Comparison of ENCODE assay signal across 11 cellular contexts in the genomic region with DNA sequence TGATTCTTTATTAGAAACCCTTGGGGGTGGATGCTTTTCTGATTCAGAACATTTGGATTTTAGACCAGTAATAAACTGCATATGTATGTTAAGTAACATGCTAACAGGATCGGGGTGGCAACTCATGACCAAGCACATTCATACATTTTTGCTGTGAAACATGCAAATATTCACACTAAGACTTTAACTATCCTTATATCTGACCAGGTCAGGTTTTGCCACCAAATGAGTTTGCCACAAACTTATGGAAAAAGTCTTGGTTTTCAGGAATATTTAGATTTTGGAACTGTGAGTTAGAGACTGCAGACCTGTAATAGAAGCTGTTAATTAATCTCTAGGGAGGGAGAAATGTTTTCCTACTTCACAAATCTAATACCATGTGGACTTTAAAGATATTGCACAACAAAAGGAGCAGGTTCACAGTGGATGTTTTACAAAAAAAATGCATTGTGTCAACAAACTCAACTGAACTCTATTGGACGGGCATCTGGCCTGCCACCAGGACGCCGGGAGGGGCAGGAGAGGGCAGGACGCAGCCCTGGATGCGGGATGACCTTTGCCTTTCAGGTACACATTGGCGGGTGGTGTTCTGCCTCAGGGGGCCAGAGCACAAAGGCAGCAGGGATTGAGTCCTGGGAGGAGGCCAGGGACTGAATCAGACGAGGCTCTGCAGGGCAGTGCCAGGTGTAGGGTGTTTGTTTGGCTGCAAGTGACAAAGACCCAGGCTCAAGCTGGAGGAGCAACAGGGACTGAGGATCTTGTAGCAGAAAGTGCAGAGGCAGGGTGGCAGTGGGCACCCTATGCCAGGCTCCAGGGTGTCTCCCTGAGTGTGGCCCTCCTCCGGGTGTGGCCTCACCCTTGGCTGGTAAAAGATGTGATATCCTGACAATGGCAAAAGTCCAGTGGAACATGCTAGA. TPM values are rescaled to one million over a fixed set of nuclear protein-coding genes. Genes with fewer than 3 reads are reported as not detected.
A peak's percentile ranks its signal among the peaks of the same experiment; 100 is the strongest.
DNase-seq lines count a peak whose midpoint lies in the region; ATAC-seq and TF ChIP-seq lines count a peak whose summit lies in the region.
"Had no signal": no experiment of that assay in that cellular context is flagged by ENCODE, and none has a peak within 500 bp of the region (broad histone marks: within the 10 kb centered on the region; RNA-seq: fewer than 3 reads in every experiment).

No MANE protein-coding gene starts in this region.

- no peaks in the 10 kb centered on the region for H3K36me3 ChIP-seq in right atrium auricular region
- H3K36me3 ChIP-seq: BLaER1 had no signal

- ATAC-seq in left ventricle myocardium superior = no peak
- no peak for ATAC-seq in GM21360 (IDR thresholded peaks at IDR 0.05; ENCODE audit: unreplicated experiment)
- ATAC-seq in GM21528 (IDR thresholded peaks at IDR 0.05; ENCODE audit: low FRiP score, unreplicated experiment) = no peak

- no peak for TF ChIP-seq POLR2A in lower leg skin (IDR thresholded peaks at IDR 0.05)

- WGBS in lower leg skin, 2 donors = 36 to 47% methylated on average over 9 of the region's 9 CpGs

- H3K27me3 ChIP-seq in right atrium auricular region = no peaks in the 10 kb centered on the region
- H3K27me3 ChIP-seq: BLaER1 had no signal

- intact Hi-C loops in left ventricle myocardium superior (cut with micrococcal nuclease) (no loop called here), lower leg skin (cut with DNase I; ENCODE audit: low total_unique reads) (loop anchor here (10.0 kb wide), 1 partner anchor 62 kb away; no protein-coding TSS in a partner anchor)

- TF ChIP-seq CTCF in right atrium auricular region (IDR thresholded peaks at IDR 0.05) = no peak
- TF ChIP-seq CTCF in lower leg skin (IDR thresholded peaks at IDR 0.05) = no peak

- in situ Hi-C loops in G401 (cut with HindIII; ENCODE audit: low sequenced_read_pairs) = no loop called here

- DNase-seq in right atrium auricular region (ENCODE audit: low spot score) = peak; percentile 54
- DNase-seq in left ventricle myocardium superior = no peak
- DNase-seq in lower leg skin (ENCODE audit: low spot score in 2 of 2) = peak; percentile 23 to 86
- DNase-seq in DMS79 treated with DMSO at 0.1 percent for 48 hours (lab: John Stamatoyannopoulos, UW) = no peak
- DNase-seq in G401 (ENCODE audit: low spot score) = no peak
- DNase-seq: retina had no signal

- H3K27ac ChIP-seq in right atrium auricular region (no peak overlapping the region), angular gyrus (ENCODE audit: low read depth, low read length) (peak overlapping the region; percentile 81)
- H3K27ac ChIP-seq: BLaER1, KMS-11 had no signal

- H3K9me3 ChIP-seq in right atrium auricular region = no peaks in the 10 kb centered on the region

- H3K4me3 ChIP-seq in right atrium auricular region (no peak overlapping the region), lower leg skin (ENCODE audit: low read depth, poor library complexity, severe bottlenecking) (no peak overlapping the region)
- H3K4me3 ChIP-seq: BLaER1 had no signal

- H3K4me1 ChIP-seq in right atrium auricular region = peaks cover 0 to 26% of the 10 kb centered on the region in 2 donors

RNA-seq across cellular contexts. Expression of gene KLF13, which starts 30.1 kb away (rescaled TPM):
- total RNA-seq in right atrium auricular region (10 to 100 TPM; 52.8 to 54.6 TPM), left ventricle myocardium superior (85.3 TPM), lower leg skin (100 to 1,000 TPM in 2 of 4 donors, 10 to 100 TPM in 2; 50.8 to 151 (median 98.7) TPM)
- total RNA-seq in G401 (2014; rRNA removed; shearing (Covaris generic)) = 7.6 and 14.2 TPM in 2 replicates

Comparison
In these comparisons a context has a peak if more than half of its experiments do, and no peak if none do; other contexts are left out.
1. DNase-seq: peak in right atrium auricular region (single experiment) and lower leg skin (2 of 2); none in left ventricle myocardium superior (single experiment), DMS79 treated with DMSO at 0.1 percent for 48 hours (single experiment) and G401 (single experiment).